In genomic region chr17:34637548-34638525, GRCh38 we compare ENCODE assay signal across 8 cellular contexts. TPM values are rescaled to one million over a fixed set of nuclear protein-coding genes. Genes with fewer than 3 reads are reported as not detected.
DNase-seq lines count a peak whose midpoint lies in the region; ATAC-seq and TF ChIP-seq lines count a peak whose summit lies in the region.

No MANE protein-coding gene starts in this region.

- H3K9me3 ChIP-seq in DOHH2 (ENCODE audit: control insufficient read depth, insufficient read depth, low read length): no peaks in the 10 kb centered on the region
- H3K9me3 ChIP-seq in neural progenitor cell (ENCODE audit: low read depth): no peaks in the 10 kb centered on the region

- peaks cover 27% of the 10 kb centered on the region for H3K27me3 Mint-ChIP-seq in activated T-cell treated with anti-CD3 and anti-CD28 coated beads, Interleukin-2, amount 50 U/mL, for 72 hours (ENCODE audit: low read depth)
- peaks cover 12% of the 10 kb centered on the region for H3K27me3 Mint-ChIP-seq in neural progenitor cell (ENCODE audit: insufficient read depth, low read depth)

- H3K36me3 Mint-ChIP-seq in activated T-cell treated with anti-CD3 and anti-CD28 coated beads, Interleukin-2, amount 50 U/mL, for 72 hours (ENCODE audit: insufficient read depth in 2 of 2): no peaks in the 10 kb centered on the region
- H3K36me3 Mint-ChIP-seq in neural progenitor cell: no peaks in the 10 kb centered on the region

- DNase-seq in OCI-M1 (lab: John Stamatoyannopoulos, UW) (peak; percentile 82), fibroblast of peridontal ligament (ENCODE audit: extremely low read depth) (peak; percentile 54), neural progenitor cell (ENCODE audit: low spot score) (peak; percentile 94)
- peak; percentile 86 to 89 for DNase-seq in activated T-cell treated with anti-CD3 and anti-CD28 coated beads, Interleukin-2, amount 50 U/mL, for 72 hours
- peak; percentile 87 for DNase-seq in stimulated activated naive CD8-positive, alpha-beta T cell treated with anti-CD3 and anti-CD28 coated beads, Interleukin-15, Interleukin-2, amounts not matched to agents 100 U/mL and 50 U/mL, for 24 hours

- H3K4me3 Mint-ChIP-seq in activated T-cell treated with anti-CD3 and anti-CD28 coated beads, Interleukin-2, amount 50 U/mL, for 72 hours: peak overlapping the region; percentile 74 to 78
- H3K4me3 Mint-ChIP-seq in neural progenitor cell: no peak overlapping the region

- no peaks in the 10 kb centered on the region for H3K9me2 ChIP-seq in DOHH2 (replicated peaks; ENCODE audit: control insufficient read depth, low read length)

- no peak overlapping the region for H3K9ac ChIP-seq in neural progenitor cell

- H3F3A ChIP-seq in DOHH2 (ENCODE audit: control insufficient read depth, insufficient read depth) (no peaks in the 10 kb centered on the region), neural progenitor cell (ENCODE audit: low read depth) (no peaks in the 10 kb centered on the region)

- no peaks in the 10 kb centered on the region for H3K36me3 ChIP-seq in DOHH2 (ENCODE audit: control insufficient read depth, low read length)
- no peaks in the 10 kb centered on the region for H3K36me3 ChIP-seq in neural progenitor cell

- H3K4me3 ChIP-seq in DOHH2 (ENCODE audit: low read length) (no peak overlapping the region), neural progenitor cell (no peak overlapping the region)

- H3K79me2 ChIP-seq in DOHH2 (ENCODE audit: control insufficient read depth, low read length) (no peaks in the 10 kb centered on the region), neural progenitor cell (ENCODE audit: low read depth) (no peaks in the 10 kb centered on the region)

- H3K27ac ChIP-seq in DOHH2 (ENCODE audit: low read depth, low read length) (no peak overlapping the region), neural progenitor cell (no peak overlapping the region)

- no peak overlapping the region for H3K27ac Mint-ChIP-seq in activated T-cell treated with anti-CD3 and anti-CD28 coated beads, Interleukin-2, amount 50 U/mL, for 72 hours
- no peak overlapping the region for H3K27ac Mint-ChIP-seq in neural progenitor cell

- no peaks in the 10 kb centered on the region for H4K20me1 ChIP-seq in DOHH2 (ENCODE audit: control insufficient read depth, insufficient read depth, low read depth, low read length)
- H4K20me1 ChIP-seq in neural progenitor cell (ENCODE audit: low read depth): no peaks in the 10 kb centered on the region

- H3K4me1 ChIP-seq in DOHH2 (ENCODE audit: control insufficient read depth, low read length) (no peaks in the 10 kb centered on the region), neural progenitor cell (no peaks in the 10 kb centered on the region)

- H3K4me2 ChIP-seq in DOHH2 (ENCODE audit: low read length): 0 out of 2 replicates have a peak overlapping the region, but pooled peaks have one; percentile 19
- H3K4me2 ChIP-seq in neural progenitor cell: no peak overlapping the region

- TF ChIP-seq CTCF in DOHH2 (IDR thresholded peaks at IDR 0.05; ENCODE audit: low read depth, low read length, poor library complexity, severe bottlenecking) (peak; percentile 87), neural progenitor cell (IDR thresholded peaks at IDR 0.05) (peak; percentile 85)

- H2AFZ ChIP-seq in neural progenitor cell (replicated peaks): peak overlapping the region; percentile 86

- no peaks in the 10 kb centered on the region for H3K9me3 Mint-ChIP-seq in activated T-cell treated with anti-CD3 and anti-CD28 coated beads, Interleukin-2, amount 50 U/mL, for 72 hours
- no peaks in the 10 kb centered on the region for H3K9me3 Mint-ChIP-seq in neural progenitor cell

- H3K27me3 ChIP-seq in DOHH2 (ENCODE audit: control insufficient read depth, low read length): no peaks in the 10 kb centered on the region
- peaks cover 71% of the 10 kb centered on the region for H3K27me3 ChIP-seq in neural progenitor cell

- H3K4me1 Mint-ChIP-seq in activated T-cell treated with anti-CD3 and anti-CD28 coated beads, Interleukin-2, amount 50 U/mL, for 72 hours (ENCODE audit: low read depth): no peaks in the 10 kb centered on the region
- peaks cover 4% of the 10 kb centered on the region for H3K4me1 Mint-ChIP-seq in neural progenitor cell

- peak; percentile 50 for ATAC-seq in HG03045 (IDR thresholded peaks at IDR 0.05; ENCODE audit: unreplicated experiment)
- peak; percentile 93 to 94 for ATAC-seq in activated T-cell treated with anti-CD3 and anti-CD28 coated beads, Interleukin-2, amount 50 U/mL, for 72 hours (replicated peaks in 1 of 2)
- peak; percentile 90 for ATAC-seq in stimulated activated naive CD8-positive, alpha-beta T cell treated with anti-CD3 and anti-CD28 coated beads, Interleukin-15, Interleukin-2, amounts not matched to agents 100 U/mL and 50 U/mL, for 24 hours
- no peak for ATAC-seq in HG03139 (IDR thresholded peaks at IDR 0.05; ENCODE audit: unreplicated experiment)

RNA-seq across cellular contexts. Expression of gene TMEM132E, which starts 58.5 kb away (rescaled TPM):
- total RNA-seq in activated T-cell treated with anti-CD3 and anti-CD28 coated beads, Interleukin-2, amount 50 U/mL, for 72 hours: not detected
- 0.21 and 0.43 TPM in 2 replicates for total RNA-seq in neural progenitor cell (ENCODE audit: low replicate concordance)
